Comparison of ENCODE assay signal across 16 cellular contexts in the genomic region with DNA sequence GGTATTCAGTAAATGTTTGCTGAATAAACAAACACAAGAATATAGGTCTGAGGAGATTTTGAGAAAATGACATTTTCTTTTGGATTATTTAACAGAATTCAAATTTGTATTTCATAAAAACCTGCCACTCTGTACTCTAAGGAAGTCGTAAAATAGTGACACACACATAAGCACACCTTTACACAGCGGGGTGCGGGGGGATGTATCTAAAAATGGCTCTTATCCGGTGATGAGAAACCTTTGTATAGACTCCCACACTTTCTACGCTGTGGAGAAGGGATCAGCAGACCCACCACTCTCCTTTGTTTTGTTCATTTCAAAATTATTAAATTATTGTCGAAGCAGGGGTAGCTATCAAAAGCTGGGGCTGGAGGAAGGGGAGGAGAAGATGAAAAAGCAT. TPM values are rescaled to one million over a fixed set of nuclear protein-coding genes. Genes with fewer than 3 reads are reported as not detected.
DNase-seq lines count a peak whose midpoint lies in the region; ATAC-seq and TF ChIP-seq lines count a peak whose summit lies in the region.
"Had no signal": no experiment of that assay in that cellular context is flagged by ENCODE, and none has a peak within 500 bp of the region (broad histone marks: within the 10 kb centered on the region; RNA-seq: fewer than 3 reads in every experiment).

No MANE protein-coding gene starts in this region.

- no peak for TF ChIP-seq CTCF in WTC11 (IDR thresholded peaks at IDR 0.05)
- TF ChIP-seq CTCF in nephron progenitor cell (IDR thresholded peaks at IDR 0.05) = no peak

- DNase-seq in activated naive CD8-positive, alpha-beta T cell treated with anti-CD3 and anti-CD28 coated beads, Interleukin-2, amount 50 U/mL, for 24 hours = no peak
- no peak for DNase-seq in WTC11 (ENCODE audit: low spot score)
- no peak for DNase-seq in nephron progenitor cell
- no peak for DNase-seq in kidney tubule cell (ENCODE audit: low spot score)
- DNase-seq in left colon = no peak
- no peak for DNase-seq in activated CD4-positive, alpha-beta T cell treated with anti-CD3 and anti-CD28 coated beads for 48 hours
- DNase-seq: CD8-positive, alpha-beta memory T cell; COR-L47; DMS 273 treated with DMSO at 0.1 percent for 48 hours; DMS53; GOT3; H7; HFFc6 had no signal

- no peak for ATAC-seq in activated naive CD8-positive, alpha-beta T cell treated with anti-CD3 and anti-CD28 coated beads, Interleukin-2, amount 50 U/mL, for 24 hours
- ATAC-seq in WTC11 (no peak), left colon (no peak)
- ATAC-seq: HCT116 had no signal

- H3K9me3 Mint-ChIP-seq in activated naive CD8-positive, alpha-beta T cell (ENCODE audit: low read depth) = no peaks in the 10 kb centered on the region
- no peaks in the 10 kb centered on the region for H3K9me3 Mint-ChIP-seq in activated naive CD8-positive, alpha-beta T cell treated with anti-CD3 and anti-CD28 coated beads, Interleukin-2, amount 50 U/mL, for 24 hours
- H3K9me3 Mint-ChIP-seq in WTC11 (no peaks in the 10 kb centered on the region), nephron progenitor cell (no peaks in the 10 kb centered on the region)
- H3K9me3 Mint-ChIP-seq: CD8-positive, alpha-beta memory T cell; HFFc6 had no signal

- POLR2A ChIA-PET in WTC11 (lab: Charles Lee) = no interaction called here

- H3K36me3 Mint-ChIP-seq in activated naive CD8-positive, alpha-beta T cell = peaks cover 11% of the 10 kb centered on the region
- H3K36me3 Mint-ChIP-seq in activated naive CD8-positive, alpha-beta T cell treated with anti-CD3 and anti-CD28 coated beads, Interleukin-2, amount 50 U/mL, for 24 hours (ENCODE audit: low read depth) = peaks cover 19% of the 10 kb centered on the region
- peaks cover 6% of the 10 kb centered on the region for H3K36me3 Mint-ChIP-seq in WTC11
- H3K36me3 Mint-ChIP-seq in nephron progenitor cell (ENCODE audit: low read depth) = no peaks in the 10 kb centered on the region

- H3K27me3 Mint-ChIP-seq in activated naive CD8-positive, alpha-beta T cell = no peaks in the 10 kb centered on the region
- H3K27me3 Mint-ChIP-seq in activated naive CD8-positive, alpha-beta T cell treated with anti-CD3 and anti-CD28 coated beads, Interleukin-2, amount 50 U/mL, for 24 hours = no peaks in the 10 kb centered on the region
- H3K27me3 Mint-ChIP-seq in WTC11 (ENCODE audit: low read depth) (no peaks in the 10 kb centered on the region), nephron progenitor cell (ENCODE audit: low read depth, poor library complexity) (peaks cover 3% of the 10 kb centered on the region)
- H3K27me3 Mint-ChIP-seq: B cell; CD8-positive, alpha-beta memory T cell had no signal

- no peaks in the 10 kb centered on the region for H3K4me1 Mint-ChIP-seq in activated naive CD8-positive, alpha-beta T cell (ENCODE audit: low read depth)
- no peaks in the 10 kb centered on the region for H3K4me1 Mint-ChIP-seq in activated naive CD8-positive, alpha-beta T cell treated with anti-CD3 and anti-CD28 coated beads, Interleukin-2, amount 50 U/mL, for 24 hours
- peaks cover 20% of the 10 kb centered on the region for H3K4me1 Mint-ChIP-seq in WTC11
- peaks cover 19% of the 10 kb centered on the region for H3K4me1 Mint-ChIP-seq in nephron progenitor cell
- H3K4me1 Mint-ChIP-seq: B cell had no signal

- H3K27ac Mint-ChIP-seq in activated naive CD8-positive, alpha-beta T cell = peak overlapping the region; percentile 23
- no peak overlapping the region for H3K27ac Mint-ChIP-seq in activated naive CD8-positive, alpha-beta T cell treated with anti-CD3 and anti-CD28 coated beads, Interleukin-2, amount 50 U/mL, for 24 hours
- H3K27ac Mint-ChIP-seq in WTC11 = peak overlapping the region; percentile 47
- peak overlapping the region; percentile 77 for H3K27ac Mint-ChIP-seq in nephron progenitor cell
- H3K27ac Mint-ChIP-seq: B cell, HFFc6 had no signal

- H3K4me3 Mint-ChIP-seq in activated naive CD8-positive, alpha-beta T cell = no peak overlapping the region
- H3K4me3 Mint-ChIP-seq in activated naive CD8-positive, alpha-beta T cell treated with anti-CD3 and anti-CD28 coated beads, Interleukin-2, amount 50 U/mL, for 24 hours = no peak overlapping the region
- H3K4me3 Mint-ChIP-seq in WTC11 = no peak overlapping the region
- no peak overlapping the region for H3K4me3 Mint-ChIP-seq in nephron progenitor cell
- H3K4me3 Mint-ChIP-seq: B cell; CD8-positive, alpha-beta memory T cell; HFFc6 had no signal

- CTCF ChIA-PET in WTC11 (lab: Charles Lee) = no interaction called here

- intact Hi-C loops in left colon (cut with DNase I, micrococcal nuclease) = no loop called here

TF ChIP-seq in WTC11, 78 proteins besides CTCF, POLR2A, EP300 and RAD21:
- no peak for TF ChIP-seq ZBTB43 (CRISPR knock-in tag; IDR thresholded peaks at IDR 0.05)
- TF ChIP-seq, protein P1, sequence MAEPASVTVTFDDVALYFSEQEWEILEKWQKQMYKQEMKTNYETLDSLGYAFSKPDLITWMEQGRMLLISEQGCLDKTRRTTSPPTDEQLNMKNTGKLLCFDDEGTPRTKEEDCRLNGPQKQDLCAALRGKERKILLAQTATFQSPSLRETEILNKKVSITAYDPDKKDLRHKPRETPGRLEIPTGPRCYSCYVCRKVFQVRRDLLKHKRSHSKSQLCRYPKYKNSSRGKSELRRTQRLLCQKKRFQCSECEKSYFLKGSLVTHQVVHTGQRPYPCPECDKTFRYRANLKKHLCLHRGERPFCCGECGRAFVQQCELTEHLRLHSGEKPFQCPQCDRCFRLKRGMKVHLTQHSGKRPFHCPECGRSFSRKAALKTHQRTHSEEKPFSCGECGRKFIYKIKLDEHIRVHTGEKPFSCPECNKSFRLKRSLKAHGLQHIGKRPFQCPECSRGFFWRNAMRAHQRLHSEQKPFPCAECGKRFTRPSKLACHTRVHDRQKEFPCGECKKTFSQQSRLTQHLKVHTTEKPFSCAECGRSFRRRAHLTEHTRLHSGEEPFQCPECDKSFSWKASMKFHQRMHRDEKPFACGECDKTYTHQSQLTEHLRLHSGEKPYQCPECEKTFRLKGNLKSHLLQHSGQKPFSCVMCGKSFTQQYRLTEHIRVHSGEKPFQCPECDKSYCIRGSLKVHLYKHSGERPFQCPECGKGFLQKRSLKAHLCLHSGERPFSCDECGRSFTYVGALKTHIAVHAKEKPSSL (CRISPR knock-in tag; conservative IDR thresholded peaks at IDR 0.05) = no peak

RNA-seq across cellular contexts. Expression of gene PEBP1, which starts 58.0 kb away (rescaled TPM):
- total RNA-seq in WTC11 (2021) = 347 to 366 TPM (median 363 TPM) in 3 replicates
- total RNA-seq in left colon = 100 to 1,000 TPM; 186 to 205 TPM
